In the genomic region with DNA sequence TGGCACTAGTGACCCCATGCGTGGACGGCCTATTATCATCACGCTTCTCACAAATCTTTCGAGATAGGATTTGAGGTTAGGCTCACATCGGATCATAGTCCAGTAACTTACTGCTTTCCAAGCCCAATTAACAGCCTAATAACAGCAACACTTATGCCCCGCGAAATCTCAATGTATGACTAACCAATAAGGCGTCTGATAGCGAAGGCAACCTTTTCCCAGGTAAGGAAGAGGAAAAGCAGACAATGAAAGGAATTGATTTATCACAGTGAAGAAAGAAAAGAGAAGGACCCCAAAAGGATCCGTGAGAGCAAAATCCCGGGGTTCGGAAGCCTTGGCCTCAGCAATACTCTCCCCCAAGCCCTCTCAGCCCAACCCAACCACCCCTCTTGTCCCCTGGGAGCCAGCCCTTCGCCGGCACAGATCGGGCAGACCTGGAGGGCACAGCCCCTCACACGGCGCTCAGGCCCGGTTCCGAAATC, we compare ENCODE assay signal across 7 cellular contexts. TPM values are rescaled to one million over a fixed set of nuclear protein-coding genes. Genes with fewer than 3 reads are reported as not detected.
A peak's percentile ranks its signal among the peaks of the same experiment; 100 is the strongest.
DNase-seq lines count a peak whose midpoint lies in the region; ATAC-seq and TF ChIP-seq lines count a peak whose summit lies in the region.

No MANE protein-coding gene starts in this region.

- H3K4me2 ChIP-seq in PC-3 (ENCODE audit: low read length) (peak overlapping the region; percentile 96), mesenchymal stem cell (ENCODE audit: low read length, poor library complexity, severe bottlenecking) (peak overlapping the region; percentile 85)

- ATAC-seq in GM18502 (IDR thresholded peaks at IDR 0.05; ENCODE audit: poor library complexity, unreplicated experiment) (peak; percentile 31), HG02588 (IDR thresholded peaks at IDR 0.05; ENCODE audit: unreplicated experiment) (peak; percentile 23), PC-3 (peak; percentile 18)

- peak overlapping the region; percentile 86 to 87 for H3K18ac ChIP-seq in mesenchymal stem cell (ENCODE audit: low read depth in 1 of 2, low read length in 2 of 2)

- H3K4me1 ChIP-seq in PC-3 (ENCODE audit: insufficient read depth, low read length) (peaks cover 29% of the 10 kb centered on the region), ectodermal cell (ENCODE audit: control insufficient read depth, insufficient read depth, low read length) (peaks cover 6% of the 10 kb centered on the region), mesenchymal stem cell (ENCODE audit: control insufficient read depth, insufficient read depth, low read depth, low read length) (peaks cover 5% of the 10 kb centered on the region), urinary bladder (ENCODE audit: insufficient read depth) (peaks cover 2% of the 10 kb centered on the region)

- intact Hi-C loops in PC-3 (cut with micrococcal nuclease) = loop anchor here (5.0 to 10.0 kb wide), 2 partner anchors 85 to 308 kb away; a partner anchor contains a TSS

- peak overlapping the region; percentile 16 for H2AK5ac ChIP-seq in mesenchymal stem cell (ENCODE audit: low read length, severe bottlenecking)

- no peak overlapping the region for H2BK15ac ChIP-seq in mesenchymal stem cell (ENCODE audit: low read depth, poor library complexity, severe bottlenecking)

- H3K9me2 ChIP-seq in PC-3 (replicated peaks; ENCODE audit: low read length) = no peaks in the 10 kb centered on the region

- DNase-seq in PC-3 (peak; percentile 38), mesenchymal stem cell (peak; percentile 37)
- DNase-seq in activated CD8-positive, alpha-beta memory T cell treated with anti-CD3 and anti-CD28 coated beads, Interleukin-2, amount 50 U/mL, for 48 hours = no peak

- H3K4ac ChIP-seq in mesenchymal stem cell (ENCODE audit: low read depth in 1 of 2, low read length in 2 of 2) = peak overlapping the region in 1 of 2 experiments; percentile 75

- WGBS in ectodermal cell, 2 experiments = 0% methylated on average over 19 of the region's 19 CpGs
- 0% methylated on average over 14 of the region's 19 CpGs for WGBS in mesenchymal stem cell
- WGBS in urinary bladder = under 1% methylated on average over 19 of the region's 19 CpGs

- peak overlapping the region; percentile 97 for H2AFZ ChIP-seq in PC-3 (ENCODE audit: low read length)
- no peak overlapping the region for H2AFZ ChIP-seq in mesenchymal stem cell (ENCODE audit: low read depth, low read length)

- H4K91ac ChIP-seq in mesenchymal stem cell (ENCODE audit: low read length) = peak overlapping the region; percentile 12

- H3K23ac ChIP-seq in mesenchymal stem cell (ENCODE audit: low read length in 2 of 2) = peak overlapping the region in 1 of 2 experiments; percentile 97

- CTCF ChIA-PET in PC-3 (lab: Charles Lee) = no interaction called here

- peak overlapping the region in 1 of 2 experiments; percentile 98 for H3K14ac ChIP-seq in mesenchymal stem cell (ENCODE audit: low read length in 2 of 2)

- H3K27ac ChIP-seq in PC-3 (ENCODE audit: low read length) = peak overlapping the region; percentile 66
- peak overlapping the region; percentile 84 for H3K27ac ChIP-seq in ectodermal cell (ENCODE audit: insufficient read depth, low read depth, low read length, poor library complexity, severe bottlenecking)
- H3K27ac ChIP-seq in mesenchymal stem cell (ENCODE audit: low read length, poor library complexity, severe bottlenecking) = peak overlapping the region; percentile 94
- H3K27ac ChIP-seq in urinary bladder (ENCODE audit: low read depth) = peak overlapping the region; percentile 81

- peak overlapping the region; percentile 89 for H4K8ac ChIP-seq in mesenchymal stem cell (ENCODE audit: low read length)

- no peaks in the 10 kb centered on the region for H3K9me3 ChIP-seq in PC-3 (ENCODE audit: low read length)
- no peaks in the 10 kb centered on the region for H3K9me3 ChIP-seq in ectodermal cell (ENCODE audit: control insufficient read depth, low read length)
- H3K9me3 ChIP-seq in mesenchymal stem cell (ENCODE audit: control insufficient read depth, low read length) = no peaks in the 10 kb centered on the region

- no TSS peak for BruUV-seq in PC-3 (replicated peaks; lab: Mats Ljungman, UMichigan)

- peak overlapping the region; percentile 95 for H3K9ac ChIP-seq in PC-3 (ENCODE audit: low read length)
- H3K9ac ChIP-seq in mesenchymal stem cell (ENCODE audit: low read length) = peak overlapping the region; percentile 99

- H3K4me3 ChIP-seq in PC-3 (ENCODE audit: low read length) (peak overlapping the region; percentile 94), ectodermal cell (ENCODE audit: insufficient read depth, low read depth, low read length) (peak overlapping the region; percentile 87), mesenchymal stem cell (ENCODE audit: insufficient read depth in 1 of 2, low read depth in 1 of 2, low read length in 2 of 2) (peak overlapping the region; percentile 77 to 96), urinary bladder (ENCODE audit: low read depth, low read length) (peak overlapping the region; percentile 61)

- H3K79me1 ChIP-seq in mesenchymal stem cell (replicated peaks; ENCODE audit: low read length, poor library complexity, severe bottlenecking) = no peaks in the 10 kb centered on the region

- no peak overlapping the region for H2BK12ac ChIP-seq in mesenchymal stem cell (ENCODE audit: low read length in 2 of 2)

- H3K27me3 ChIP-seq in PC-3 (ENCODE audit: low read length) (no peaks in the 10 kb centered on the region), ectodermal cell (ENCODE audit: control insufficient read depth, insufficient read depth, low read length, poor library complexity, severe bottlenecking) (peaks cover 5% of the 10 kb centered on the region), mesenchymal stem cell (ENCODE audit: control insufficient read depth in 1 of 2, insufficient read depth in 1 of 2, low read length in 2 of 2) (no peaks in the 10 kb centered on the region)

- TF ChIP-seq CTCF in PC-3 (conservative IDR thresholded peaks at IDR 0.05; ENCODE audit: low read depth, low read length) = no peak

- H4K20me1 ChIP-seq in PC-3 (ENCODE audit: low read length) = peaks cover 42% of the 10 kb centered on the region

- POLR2A ChIA-PET in PC-3 (lab: Charles Lee; ENCODE audit: unreplicated experiment) = no interaction called here

- H3K36me3 ChIP-seq in PC-3 (ENCODE audit: low read depth, low read length) = peaks cover 9% of the 10 kb centered on the region; the same call in 1 of the 2 replicates
- H3K36me3 ChIP-seq in ectodermal cell (ENCODE audit: control insufficient read depth, insufficient read depth, low read length) = no peaks in the 10 kb centered on the region
- H3K36me3 ChIP-seq in mesenchymal stem cell (ENCODE audit: control insufficient read depth in 1 of 2, insufficient read depth in 2 of 2, low read depth in 1 of 2, low read length in 2 of 2) = peaks cover 0 to 7% of the 10 kb centered on the region in 2 experiments
- peaks cover under 1% of the 10 kb centered on the region for H3K36me3 ChIP-seq in urinary bladder (ENCODE audit: insufficient read depth)

- H3F3A ChIP-seq in PC-3 (ENCODE audit: low read length, unreplicated experiment) = no peaks in the 10 kb centered on the region

- H2BK5ac ChIP-seq in mesenchymal stem cell (ENCODE audit: low read depth, low read length, poor library complexity, severe bottlenecking) = peak overlapping the region; percentile 45

- peaks cover 55% of the 10 kb centered on the region for H3K79me2 ChIP-seq in PC-3 (ENCODE audit: low read length)

- H2BK120ac ChIP-seq in mesenchymal stem cell (ENCODE audit: low read depth, low read length) = peak overlapping the region; percentile 50

RNA-seq across cellular contexts. Expression of a gene that starts 0.6 kb away (rescaled TPM):
- total RNA-seq in PC-3 (2014; rRNA removed) (22.7 and 30.1 TPM in 2 replicates), urinary bladder (63.4 TPM)
- 37.0 TPM for polyA plus RNA-seq in ectodermal cell (2013, experiment 1 of 4)
- polyA plus RNA-seq in ectodermal cell (2013, experiment 2 of 4) = 54.3 TPM
- polyA plus RNA-seq in ectodermal cell (2013, experiment 3 of 4) = 31.5 TPM
- 35.4 TPM for polyA plus RNA-seq in ectodermal cell (2013, experiment 4 of 4)
- polyA plus RNA-seq in mesenchymal stem cell (2013, experiment 1 of 2) = 18.3 TPM
- 17.8 TPM for polyA plus RNA-seq in mesenchymal stem cell (2013, experiment 2 of 2)
- 19.3 TPM for polyA plus RNA-seq in urinary bladder

RNA-seq across cellular contexts. Expression of a gene that starts 54.6 kb away (rescaled TPM):
- total RNA-seq in PC-3 (2014; rRNA removed) (11.6 and 12.8 TPM in 2 replicates), urinary bladder (9.8 TPM)
- polyA plus RNA-seq in ectodermal cell (2013, experiment 1 of 4) = 101 TPM
- 101 TPM for polyA plus RNA-seq in ectodermal cell (2013, experiment 2 of 4)
- polyA plus RNA-seq in ectodermal cell (2013, experiment 3 of 4) = 90.1 TPM
- 92.5 TPM for polyA plus RNA-seq in ectodermal cell (2013, experiment 4 of 4)
- 43.8 TPM for polyA plus RNA-seq in mesenchymal stem cell (2013, experiment 1 of 2)
- 45.5 TPM for polyA plus RNA-seq in mesenchymal stem cell (2013, experiment 2 of 2)
- polyA plus RNA-seq in urinary bladder = 14.7 TPM
